In genomic region chr3:177137774-177138705, GRCh38 we compare ENCODE assay signal across 1 cellular context.
TF ChIP-seq lines count a peak whose summit lies in the region.

No MANE protein-coding gene starts in this region.

TF ChIP-seq in GM23338, 12 proteins besides CTCF, POLR2A, EP300 and RAD21 (continued from another document):
- TF ChIP-seq, protein P1, sequence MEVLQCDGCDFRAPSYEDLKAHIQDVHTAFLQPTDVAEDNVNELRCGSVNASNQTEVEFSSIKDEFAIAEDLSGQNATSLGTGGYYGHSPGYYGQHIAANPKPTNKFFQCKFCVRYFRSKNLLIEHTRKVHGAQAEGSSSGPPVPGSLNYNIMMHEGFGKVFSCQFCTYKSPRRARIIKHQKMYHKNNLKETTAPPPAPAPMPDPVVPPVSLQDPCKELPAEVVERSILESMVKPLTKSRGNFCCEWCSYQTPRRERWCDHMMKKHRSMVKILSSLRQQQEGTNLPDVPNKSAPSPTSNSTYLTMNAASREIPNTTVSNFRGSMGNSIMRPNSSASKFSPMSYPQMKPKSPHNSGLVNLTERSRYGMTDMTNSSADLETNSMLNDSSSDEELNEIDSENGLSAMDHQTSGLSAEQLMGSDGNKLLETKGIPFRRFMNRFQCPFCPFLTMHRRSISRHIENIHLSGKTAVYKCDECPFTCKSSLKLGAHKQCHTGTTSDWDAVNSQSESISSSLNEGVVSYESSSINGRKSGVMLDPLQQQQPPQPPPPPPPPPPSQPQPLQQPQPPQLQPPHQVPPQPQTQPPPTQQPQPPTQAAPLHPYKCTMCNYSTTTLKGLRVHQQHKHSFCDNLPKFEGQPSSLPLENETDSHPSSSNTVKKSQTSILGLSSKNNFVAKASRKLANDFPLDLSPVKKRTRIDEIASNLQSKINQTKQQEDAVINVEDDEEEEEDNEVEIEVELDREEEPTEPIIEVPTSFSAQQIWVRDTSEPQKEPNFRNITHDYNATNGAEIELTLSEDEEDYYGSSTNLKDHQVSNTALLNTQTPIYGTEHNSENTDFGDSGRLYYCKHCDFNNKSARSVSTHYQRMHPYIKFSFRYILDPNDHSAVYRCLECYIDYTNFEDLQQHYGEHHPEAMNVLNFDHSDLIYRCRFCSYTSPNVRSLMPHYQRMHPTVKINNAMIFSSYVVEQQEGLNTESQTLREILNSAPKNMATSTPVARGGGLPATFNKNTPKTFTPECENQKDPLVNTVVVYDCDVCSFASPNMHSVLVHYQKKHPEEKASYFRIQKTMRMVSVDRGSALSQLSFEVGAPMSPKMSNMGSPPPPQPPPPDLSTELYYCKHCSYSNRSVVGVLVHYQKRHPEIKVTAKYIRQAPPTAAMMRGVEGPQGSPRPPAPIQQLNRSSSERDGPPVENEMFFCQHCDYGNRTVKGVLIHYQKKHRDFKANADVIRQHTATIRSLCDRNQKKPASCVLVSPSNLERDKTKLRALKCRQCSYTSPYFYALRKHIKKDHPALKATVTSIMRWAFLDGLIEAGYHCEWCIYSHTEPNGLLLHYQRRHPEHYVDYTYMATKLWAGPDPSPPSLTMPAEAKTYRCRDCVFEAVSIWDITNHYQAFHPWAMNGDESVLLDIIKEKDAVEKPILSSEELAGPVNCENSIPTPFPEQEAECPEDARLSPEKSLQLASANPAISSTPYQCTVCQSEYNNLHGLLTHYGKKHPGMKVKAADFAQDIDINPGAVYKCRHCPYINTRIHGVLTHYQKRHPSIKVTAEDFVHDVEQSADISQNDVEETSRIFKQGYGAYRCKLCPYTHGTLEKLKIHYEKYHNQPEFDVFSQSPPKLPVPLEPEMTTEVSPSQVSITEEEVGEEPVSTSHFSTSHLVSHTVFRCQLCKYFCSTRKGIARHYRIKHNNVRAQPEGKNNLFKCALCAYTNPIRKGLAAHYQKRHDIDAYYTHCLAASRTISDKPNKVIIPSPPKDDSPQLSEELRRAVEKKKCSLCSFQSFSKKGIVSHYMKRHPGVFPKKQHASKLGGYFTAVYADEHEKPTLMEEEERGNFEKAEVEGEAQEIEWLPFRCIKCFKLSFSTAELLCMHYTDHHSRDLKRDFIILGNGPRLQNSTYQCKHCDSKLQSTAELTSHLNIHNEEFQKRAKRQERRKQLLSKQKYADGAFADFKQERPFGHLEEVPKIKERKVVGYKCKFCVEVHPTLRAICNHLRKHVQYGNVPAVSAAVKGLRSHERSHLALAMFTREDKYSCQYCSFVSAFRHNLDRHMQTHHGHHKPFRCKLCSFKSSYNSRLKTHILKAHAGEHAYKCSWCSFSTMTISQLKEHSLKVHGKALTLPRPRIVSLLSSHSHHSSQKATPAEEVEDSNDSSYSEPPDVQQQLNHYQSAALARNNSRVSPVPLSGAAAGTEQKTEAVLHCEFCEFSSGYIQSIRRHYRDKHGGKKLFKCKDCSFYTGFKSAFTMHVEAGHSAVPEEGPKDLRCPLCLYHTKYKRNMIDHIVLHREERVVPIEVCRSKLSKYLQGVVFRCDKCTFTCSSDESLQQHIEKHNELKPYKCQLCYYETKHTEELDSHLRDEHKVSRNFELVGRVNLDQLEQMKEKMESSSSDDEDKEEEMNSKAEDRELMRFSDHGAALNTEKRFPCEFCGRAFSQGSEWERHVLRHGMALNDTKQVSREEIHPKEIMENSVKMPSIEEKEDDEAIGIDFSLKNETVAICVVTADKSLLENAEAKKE (CRISPR knock-in tag; IDR thresholded peaks at IDR 0.05): no peak
- TF ChIP-seq ETS1 (IDR thresholded peaks at IDR 0.05) (no peak), EZH2 (IDR thresholded peaks at IDR 0.05; ENCODE audit: low read depth, unreplicated experiment) (no peak), ZNF114 (CRISPR knock-in tag; IDR thresholded peaks at IDR 0.05) (no peak), ZNF331 (CRISPR knock-in tag; IDR thresholded peaks at IDR 0.05; ENCODE audit: low read depth) (no peak), POLR2AphosphoS5 (IDR thresholded peaks at IDR 0.05; ENCODE audit: low read depth) (no peak), JUNB (IDR thresholded peaks at IDR 0.05; ENCODE audit: unreplicated experiment) (no peak), STAT1 (IDR thresholded peaks at IDR 0.05; ENCODE audit: unreplicated experiment) (no peak), EZH2phosphoT487 (IDR thresholded peaks at IDR 0.05; ENCODE audit: unreplicated experiment) (no peak), NANOG (IDR thresholded peaks at IDR 0.05; ENCODE audit: borderline replicate concordance) (no peak)
- TF ChIP-seq, protein P2, sequence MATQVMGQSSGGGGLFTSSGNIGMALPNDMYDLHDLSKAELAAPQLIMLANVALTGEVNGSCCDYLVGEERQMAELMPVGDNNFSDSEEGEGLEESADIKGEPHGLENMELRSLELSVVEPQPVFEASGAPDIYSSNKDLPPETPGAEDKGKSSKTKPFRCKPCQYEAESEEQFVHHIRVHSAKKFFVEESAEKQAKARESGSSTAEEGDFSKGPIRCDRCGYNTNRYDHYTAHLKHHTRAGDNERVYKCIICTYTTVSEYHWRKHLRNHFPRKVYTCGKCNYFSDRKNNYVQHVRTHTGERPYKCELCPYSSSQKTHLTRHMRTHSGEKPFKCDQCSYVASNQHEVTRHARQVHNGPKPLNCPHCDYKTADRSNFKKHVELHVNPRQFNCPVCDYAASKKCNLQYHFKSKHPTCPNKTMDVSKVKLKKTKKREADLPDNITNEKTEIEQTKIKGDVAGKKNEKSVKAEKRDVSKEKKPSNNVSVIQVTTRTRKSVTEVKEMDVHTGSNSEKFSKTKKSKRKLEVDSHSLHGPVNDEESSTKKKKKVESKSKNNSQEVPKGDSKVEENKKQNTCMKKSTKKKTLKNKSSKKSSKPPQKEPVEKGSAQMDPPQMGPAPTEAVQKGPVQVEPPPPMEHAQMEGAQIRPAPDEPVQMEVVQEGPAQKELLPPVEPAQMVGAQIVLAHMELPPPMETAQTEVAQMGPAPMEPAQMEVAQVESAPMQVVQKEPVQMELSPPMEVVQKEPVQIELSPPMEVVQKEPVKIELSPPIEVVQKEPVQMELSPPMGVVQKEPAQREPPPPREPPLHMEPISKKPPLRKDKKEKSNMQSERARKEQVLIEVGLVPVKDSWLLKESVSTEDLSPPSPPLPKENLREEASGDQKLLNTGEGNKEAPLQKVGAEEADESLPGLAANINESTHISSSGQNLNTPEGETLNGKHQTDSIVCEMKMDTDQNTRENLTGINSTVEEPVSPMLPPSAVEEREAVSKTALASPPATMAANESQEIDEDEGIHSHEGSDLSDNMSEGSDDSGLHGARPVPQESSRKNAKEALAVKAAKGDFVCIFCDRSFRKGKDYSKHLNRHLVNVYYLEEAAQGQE (IDR thresholded peaks at IDR 0.05; ENCODE audit: unreplicated experiment): no peak
TF ChIP-seq in GM23338: peak in this region for 0.
